8 cellular contexts compared by ENCODE assay signal in genomic region chrX:49155243-49155899, GRCh38. TPM values are rescaled to one million over a fixed set of nuclear protein-coding genes. Genes with fewer than 3 reads are reported as not detected.
A peak's percentile ranks its signal among the peaks of the same experiment; 100 is the strongest.
DNase-seq lines count a peak whose midpoint lies in the region; ATAC-seq, FAIRE-seq and TF ChIP-seq lines count a peak whose summit lies in the region.

No MANE protein-coding gene starts in this region.

- H3K27ac Mint-ChIP-seq in CD8-positive, alpha-beta memory T cell = peak overlapping the region; percentile 76 to 98 (median 97)
- H3K27ac Mint-ChIP-seq in H9 = peak overlapping the region; percentile 98

- no peaks in the 10 kb centered on the region for H3K9me3 ChIP-seq in CD8-positive, alpha-beta memory T cell (ENCODE audit: low read length)
- peaks cover 14% of the 10 kb centered on the region for H3K9me3 ChIP-seq in H9 (ENCODE audit: control insufficient read depth, low read depth, low read length)

- no peaks in the 10 kb centered on the region for H3K9me3 Mint-ChIP-seq in CD8-positive, alpha-beta memory T cell
- H3K9me3 Mint-ChIP-seq in H9 = peaks cover 56 to 71% of the 10 kb centered on the region in 2 experiments

- no peak overlapping the region for H2BK20ac ChIP-seq in H9 (ENCODE audit: low read depth, low read length, poor library complexity, severe bottlenecking)

- H3K4me1 ChIP-seq in CD8-positive, alpha-beta memory T cell (ENCODE audit: insufficient read depth, low read length) = peaks cover 9% of the 10 kb centered on the region
- H3K4me1 ChIP-seq in H9 (ENCODE audit: insufficient read depth, low read length) = no peaks in the 10 kb centered on the region

- no peak overlapping the region for H3K9ac ChIP-seq in H9 (ENCODE audit: extremely low read depth, insufficient read length, low read length)

- no peak overlapping the region for H4K91ac ChIP-seq in H9 (ENCODE audit: insufficient read length, low read depth, low read length)

- H2BK15ac ChIP-seq in H9 (ENCODE audit: low read depth, low read length) = no peak overlapping the region

- no peaks in the 10 kb centered on the region for H3K79me1 ChIP-seq in H9 (ENCODE audit: insufficient read depth, low read depth, low read length, poor library complexity, severe bottlenecking)

- H3K36me3 Mint-ChIP-seq in CD8-positive, alpha-beta memory T cell = peaks cover 0 to 5% (median 0%) of the 10 kb centered on the region in 3 donors
- peaks cover 4 to 8% (median 4%) of the 10 kb centered on the region in 3 experiments; a peak in 5 of 7 replicates for H3K36me3 Mint-ChIP-seq in H9 (ENCODE audit: insufficient read depth in 1 of 3, low read depth in 3 of 3)

- no peak overlapping the region for H3K18ac ChIP-seq in H9 (ENCODE audit: insufficient read length, low read depth, low read length)

- no peak for TF ChIP-seq CTCF in H9 (conservative IDR thresholded peaks at IDR 0.05)

- no peak overlapping the region for H3K14ac ChIP-seq in H9 (ENCODE audit: insufficient read depth, low read length)

- POLR2A ChIA-PET in CD8-positive, alpha-beta memory T cell (lab: Charles Lee) = interaction anchor here (0.8 to 1.3 kb wide), 6 partner anchors 11 to 153 kb away, joined by 3 to 6 read pairs (median 3); partner anchors contain the start of genes CCDC22, GRIPAP1 and PLP2

- H2AK5ac ChIP-seq in H9 (ENCODE audit: insufficient read length, low read length) = no peak overlapping the region

- H3K4me1 Mint-ChIP-seq in CD8-positive, alpha-beta memory T cell = peaks cover 15 to 20% (median 19%) of the 10 kb centered on the region in 3 donors
- peaks cover 3 to 7% of the 10 kb centered on the region in 2 experiments for H3K4me1 Mint-ChIP-seq in H9

- intact Hi-C loops in left ventricle myocardium superior (cut with micrococcal nuclease) = no loop called here

- no CpG with 5 or more reads among the region's 18 CpGs for WGBS in H9 (ENCODE audit: extremely low coverage, insufficient read length, low lambda C conversion rate)

- no peak overlapping the region for H2BK5ac ChIP-seq in H9 (ENCODE audit: insufficient read length, low read length)

- H3K23ac ChIP-seq in H9 (ENCODE audit: insufficient read length, low read depth, low read length) = no peak overlapping the region

- no peaks in the 10 kb centered on the region for H4K20me1 ChIP-seq in H9 (ENCODE audit: control insufficient read depth, insufficient read depth, insufficient read length)

- no peak overlapping the region for H3T11ph ChIP-seq in H9 (ENCODE audit: low read length)

- H3K56ac ChIP-seq in H9 (ENCODE audit: insufficient read length, low read depth, low read length) = no peak overlapping the region

- peak overlapping the region; percentile 50 for H3K4me2 ChIP-seq in H9 (ENCODE audit: insufficient read depth, insufficient read length, low read length)

- FAIRE-seq in RCC 7860 (lab: Jason Lieb, UNC) = no peak

- H3K36me3 ChIP-seq in CD8-positive, alpha-beta memory T cell (ENCODE audit: insufficient read depth, low read length) = no peaks in the 10 kb centered on the region

- H3K79me2 ChIP-seq in H9 (ENCODE audit: insufficient read depth, low read length) = no peaks in the 10 kb centered on the region

- H3K27ac ChIP-seq in CD8-positive, alpha-beta memory T cell (ENCODE audit: low read depth, low read length) = peak overlapping the region; percentile 75
- H3K27ac ChIP-seq in H9 (ENCODE audit: insufficient read length, low read depth, low read length) (no peak overlapping the region), angular gyrus (ENCODE audit: low read depth, low read length) (peak overlapping the region; percentile 99)

- peak in 3 of 5 donors; percentile 6 to 19 (median 17) for DNase-seq in CD8-positive, alpha-beta memory T cell
- DNase-seq in H9 = peak; percentile 78
- DNase-seq in NCI-H82 (lab: John Stamatoyannopoulos, UW) = peak; percentile 92
- no peak for DNase-seq in left ventricle myocardium superior
- peak; percentile 82 for DNase-seq in renal cortical epithelial cell (ENCODE audit: low read depth)
- no peak for DNase-seq in RCC 7860 (ENCODE audit: low spot score)

- peak overlapping the region; percentile 89 to 97 (median 93) for H3K4me3 Mint-ChIP-seq in CD8-positive, alpha-beta memory T cell
- H3K4me3 Mint-ChIP-seq in H9 = peak overlapping the region; percentile 78 to 87

- peaks cover 0 to 3% of the 10 kb centered on the region in 2 donors for H3K27me3 Mint-ChIP-seq in CD8-positive, alpha-beta memory T cell
- peaks cover 12% of the 10 kb centered on the region for H3K27me3 Mint-ChIP-seq in H9 (ENCODE audit: low read depth)

- H4K8ac ChIP-seq in H9 (replicated peaks; ENCODE audit: insufficient read length, low read depth, low read length) = no peak overlapping the region

- no peaks in the 10 kb centered on the region for H3K23me2 ChIP-seq in H9 (ENCODE audit: insufficient read length, low read depth, low read length, poor library complexity, severe bottlenecking)

- H2BK120ac ChIP-seq in H9 (ENCODE audit: low read depth, low read length, poor library complexity, severe bottlenecking) = no peak overlapping the region

- H3K27me3 ChIP-seq in CD8-positive, alpha-beta memory T cell (ENCODE audit: insufficient read depth, low read length, poor library complexity, severe bottlenecking) = no peaks in the 10 kb centered on the region
- no peaks in the 10 kb centered on the region for H3K27me3 ChIP-seq in H9 (ENCODE audit: insufficient read depth, low read length)

- H3K4ac ChIP-seq in H9 (ENCODE audit: low read depth, low read length) = no peak overlapping the region

- CTCF ChIA-PET in CD8-positive, alpha-beta memory T cell (lab: Charles Lee) = interaction anchor here (0.6 to 3.8 kb wide), 16 partner anchors 9 to 114 kb away, joined by 3 to 31 read pairs (median 4); partner anchors contain the start of genes GPKOW, PLP2, PPP1R3F and WDR45

- no peak overlapping the region for H4K5ac ChIP-seq in H9 (ENCODE audit: insufficient read length, low read depth, low read length)

- no peak overlapping the region for H2AFZ ChIP-seq in H9 (ENCODE audit: low read length)

- H3K4me3 ChIP-seq in CD8-positive, alpha-beta memory T cell (ENCODE audit: low read length) = peak overlapping the region; percentile 65

- no peak overlapping the region for H2BK12ac ChIP-seq in H9 (ENCODE audit: insufficient read length, low read depth, low read length)

- ATAC-seq in left ventricle myocardium superior = peak; percentile 45
- no peak for ATAC-seq in GM18873 (IDR thresholded peaks at IDR 0.05; ENCODE audit: low FRiP score, unreplicated experiment)

RNA-seq across cellular contexts. Expression of gene MAGIX, which starts 7.2 kb away (rescaled TPM):
- total RNA-seq in CD8-positive, alpha-beta memory T cell = 1 to 10 TPM; 1.4 TPM
- polyA plus RNA-seq in CD8-positive, alpha-beta memory T cell = 0.25 TPM
- total RNA-seq in H9 (2021) (1.3 and 1.9 TPM in 2 replicates), left ventricle myocardium superior (3.8 TPM), renal cortical epithelial cell (5.3 and 8.5 TPM in 2 replicates)

RNA-seq across cellular contexts. Expression of gene PLP2, which starts 16.3 kb away (rescaled TPM):
- total RNA-seq in CD8-positive, alpha-beta memory T cell = 10 to 100 TPM; 95.2 to 98.1 TPM
- polyA plus RNA-seq in CD8-positive, alpha-beta memory T cell = 160 TPM
- total RNA-seq in H9 (2021) (11.7 and 12.1 TPM in 2 replicates), left ventricle myocardium superior (62.3 TPM), renal cortical epithelial cell (10.4 and 13.4 TPM in 2 replicates)

RNA-seq across cellular contexts. Expression of gene PRICKLE3, which starts 30.8 kb away (rescaled TPM):
- total RNA-seq in CD8-positive, alpha-beta memory T cell = 10 to 100 TPM; 13.3 to 13.5 TPM
- 3.0 TPM for polyA plus RNA-seq in CD8-positive, alpha-beta memory T cell
- total RNA-seq in H9 (2021) = 9.7 and 12.2 TPM in 2 replicates
- 12.7 TPM for total RNA-seq in left ventricle myocardium superior
- total RNA-seq in renal cortical epithelial cell = 6.9 and 14.2 TPM in 2 replicates

RNA-seq across cellular contexts. Expression of gene GPKOW, which starts 31.8 kb away (rescaled TPM):
- 10 to 100 TPM; 20.4 to 23.3 TPM for total RNA-seq in CD8-positive, alpha-beta memory T cell
- polyA plus RNA-seq in CD8-positive, alpha-beta memory T cell = 31.8 TPM
- total RNA-seq in H9 (2021) (15.8 and 17.1 TPM in 2 replicates), left ventricle myocardium superior (18.9 TPM), renal cortical epithelial cell (21.5 and 26.2 TPM in 2 replicates)

RNA-seq across cellular contexts. Expression of gene SYP, which starts 44.6 kb away (rescaled TPM):
- total RNA-seq in CD8-positive, alpha-beta memory T cell = 1 to 10 TPM; 1.9 to 2.5 TPM
- polyA plus RNA-seq in CD8-positive, alpha-beta memory T cell = 0.25 TPM
- total RNA-seq in H9 (2021) = 1.8 and 2.1 TPM in 2 replicates
- 1.5 TPM for total RNA-seq in left ventricle myocardium superior
- total RNA-seq in renal cortical epithelial cell = 0.10 and 0.52 TPM in 2 replicates

Comparison
In these comparisons a context has a peak if more than half of its experiments do, and no peak if none do; other contexts are left out.
1. DNase-seq: peak in CD8-positive, alpha-beta memory T cell (3 of 5), H9 (single experiment), NCI-H82 (single experiment) and renal cortical epithelial cell (single experiment); none in left ventricle myocardium superior (single experiment) and RCC 7860 (single experiment).